18 cellular contexts compared by ENCODE assay signal in genomic region chr12:62332598-62332997, GRCh38.
DNase-seq lines count a peak whose midpoint lies in the region; ATAC-seq and TF ChIP-seq lines count a peak whose summit lies in the region.
"Had no signal": no experiment of that assay in that cellular context is flagged by ENCODE, and none has a peak within 500 bp of the region (broad histone marks: within the 10 kb centered on the region; RNA-seq: fewer than 3 reads in every experiment).

No MANE protein-coding gene starts in this region.

- H3K27me3 ChIP-seq in CD4-positive, alpha-beta T cell (ENCODE audit: control insufficient read depth, insufficient read depth, low read length), result no peaks in the 10 kb centered on the region
- no peaks in the 10 kb centered on the region for H3K27me3 ChIP-seq in PC-3 (ENCODE audit: low read length)
- no peaks in the 10 kb centered on the region for H3K27me3 ChIP-seq in spleen (replicated peaks in 1 of 7)
- H3K27me3 ChIP-seq: suprapubic skin had no signal

- H3K9ac ChIP-seq in PC-3 (ENCODE audit: low read length), result no peak overlapping the region

- no peak for DNase-seq in CD4-positive, alpha-beta T cell
- DNase-seq in PC-3, result peak; percentile 23
- DNase-seq in dedifferentiated amniotic fluid mesenchymal stem cell (ENCODE audit: extremely low spot score), result peak; percentile 41
- DNase-seq in naive thymus-derived CD8-positive, alpha-beta T cell, result no peak
- no peak for DNase-seq in NCI-H2196 (lab: John Stamatoyannopoulos, UW; ENCODE audit: unreplicated experiment)
- DNase-seq in left colon, result no peak
- DNase-seq in spleen, result no peak
- DNase-seq: activated CD4-positive, alpha-beta memory T cell treated with anti-CD3 and anti-CD28 coated beads for 36 hours; activated gamma-delta T cell; Caco-2; kidney; naive B cell; NCI-H1048; NCI-H446 treated with DMSO at 0.1 percent for 48 hours had no signal

- no peaks in the 10 kb centered on the region for H3F3A ChIP-seq in PC-3 (ENCODE audit: low read length, unreplicated experiment)

- 80 to 94% (median 84%) methylated on average over 1 of the region's 1 CpG for WGBS in spleen, 5 donors

- BruUV-seq in PC-3 (replicated peaks; lab: Mats Ljungman, UMichigan), result no TSS peak

- H3K4me3 Mint-ChIP-seq in CD4-positive, alpha-beta T cell, result no peak overlapping the region
- H3K4me3 Mint-ChIP-seq in naive thymus-derived CD8-positive, alpha-beta T cell, result no peak overlapping the region
- H3K4me3 Mint-ChIP-seq: activated CD4-positive, alpha-beta memory T cell treated with anti-CD3 and anti-CD28 coated beads for 36 hours; naive B cell; T-helper 2 cell treated with Interferon-gamma antibody and Interleukin-4, amounts not matched to agents 5 μg/mL and 100 μg/mL, for 36 hours had no signal

- H3K4me1 Mint-ChIP-seq in CD4-positive, alpha-beta T cell (ENCODE audit: low read depth), result peaks cover 51% of the 10 kb centered on the region
- H3K4me1 Mint-ChIP-seq in naive thymus-derived CD8-positive, alpha-beta T cell, result peaks cover 7 to 60% (median 39%) of the 10 kb centered on the region in 4 donors

- ATAC-seq in CD4-positive, alpha-beta T cell (ENCODE audit: poor library complexity), result no peak
- ATAC-seq in PC-3 (peak; percentile 49), left colon (no peak), GM18861 (IDR thresholded peaks at IDR 0.05; ENCODE audit: unreplicated experiment) (no peak)
- ATAC-seq in naive thymus-derived CD8-positive, alpha-beta T cell, result no peak

- no peaks in the 10 kb centered on the region for H3K9me3 ChIP-seq in CD4-positive, alpha-beta T cell (ENCODE audit: control insufficient read depth, low read length)
- H3K9me3 ChIP-seq in PC-3 (ENCODE audit: low read length) (no peaks in the 10 kb centered on the region), spleen (peaks cover 0 to 8% (median 5%) of the 10 kb centered on the region in 8 donors)
- H3K9me3 ChIP-seq: Caco-2, suprapubic skin had no signal

- no peak overlapping the region for H3K4me2 ChIP-seq in PC-3 (ENCODE audit: low read length)

- no peak for TF ChIP-seq POLR2A in spleen (IDR thresholded peaks at IDR 0.05)

- no peak overlapping the region for H3K27ac ChIP-seq in CD4-positive, alpha-beta T cell (ENCODE audit: low read depth, low read length)
- H3K27ac ChIP-seq in PC-3 (ENCODE audit: low read length) (no peak overlapping the region), spleen (no peak overlapping the region)
- H3K27ac ChIP-seq: skin epidermis, suprapubic skin had no signal

- H2AFZ ChIP-seq in PC-3 (ENCODE audit: low read length), result no peak overlapping the region

- POLR2A ChIA-PET in CD4-positive, alpha-beta T cell (lab: Charles Lee), result no interaction called here
- POLR2A ChIA-PET in PC-3 (lab: Charles Lee; ENCODE audit: unreplicated experiment), result no interaction called here
- POLR2A ChIA-PET in naive thymus-derived CD8-positive, alpha-beta T cell (lab: Charles Lee), result interaction anchor here (1.0 kb wide), 1 partner anchor 25 kb away, joined by 3 read pairs; no protein-coding TSS in a partner anchor

- no peak for TF ChIP-seq CTCF in CD4-positive, alpha-beta T cell (IDR thresholded peaks at IDR 0.05)
- no peak for TF ChIP-seq CTCF in PC-3 (conservative IDR thresholded peaks at IDR 0.05; ENCODE audit: low read depth, low read length)
- no peak for TF ChIP-seq CTCF in spleen (IDR thresholded peaks at IDR 0.05 in 8 of 11, conservative IDR thresholded peaks at IDR 0.05 in 3 of 11)

- H3K36me3 ChIP-seq in PC-3 (ENCODE audit: low read depth, low read length) (peaks cover 7% of the 10 kb centered on the region; the same call in 1 of the 2 replicates), spleen (peaks cover 0 to 61% (median 6%) of the 10 kb centered on the region in 6 donors)

- peaks cover 4% of the 10 kb centered on the region for H3K9me3 Mint-ChIP-seq in CD4-positive, alpha-beta T cell
- peaks cover 0 to 6% (median 4%) of the 10 kb centered on the region in 9 donors for H3K9me3 Mint-ChIP-seq in naive thymus-derived CD8-positive, alpha-beta T cell

- no peaks in the 10 kb centered on the region for H3K79me2 ChIP-seq in PC-3 (ENCODE audit: low read length)

- H3K4me3 ChIP-seq in PC-3 (ENCODE audit: low read length) (no peak overlapping the region), spleen (no peak overlapping the region)
- H3K4me3 ChIP-seq: skin epidermis, suprapubic skin had no signal

- H3K36me3 Mint-ChIP-seq in CD4-positive, alpha-beta T cell (ENCODE audit: low read depth), result peaks cover 91% of the 10 kb centered on the region
- H3K36me3 Mint-ChIP-seq in naive thymus-derived CD8-positive, alpha-beta T cell, result peaks cover 14 to 71% (median 34%) of the 10 kb centered on the region in 3 donors

- no peaks in the 10 kb centered on the region for H4K20me1 ChIP-seq in PC-3 (ENCODE audit: low read length)

- CTCF ChIA-PET in CD4-positive, alpha-beta T cell (lab: Charles Lee), result interaction anchor here (1.9 kb wide), 1 partner anchor 16 kb away, joined by 5 read pairs; no protein-coding TSS in a partner anchor
- CTCF ChIA-PET in PC-3 (lab: Charles Lee), result interaction anchor here (0.5 kb wide), 1 partner anchor 33 kb away, joined by 5 read pairs; no protein-coding TSS in a partner anchor

- H3K9me2 ChIP-seq in PC-3 (replicated peaks; ENCODE audit: low read length), result no peaks in the 10 kb centered on the region

- H3K27me3 Mint-ChIP-seq in CD4-positive, alpha-beta T cell, result no peaks in the 10 kb centered on the region
- no peaks in the 10 kb centered on the region for H3K27me3 Mint-ChIP-seq in naive thymus-derived CD8-positive, alpha-beta T cell
- H3K27me3 Mint-ChIP-seq: activated CD4-positive, alpha-beta memory T cell treated with anti-CD3 and anti-CD28 coated beads for 36 hours; naive B cell had no signal

- H3K27ac Mint-ChIP-seq in CD4-positive, alpha-beta T cell, result peak overlapping the region; percentile 49
- H3K27ac Mint-ChIP-seq in naive thymus-derived CD8-positive, alpha-beta T cell, result peak overlapping the region in 6 of 10 donors; percentile 1 to 27 (median 12)
- H3K27ac Mint-ChIP-seq: activated CD4-positive, alpha-beta memory T cell treated with anti-CD3 and anti-CD28 coated beads for 36 hours; T-helper 2 cell treated with Interferon-gamma antibody and Interleukin-4, amounts not matched to agents 5 μg/mL and 100 μg/mL, for 36 hours had no signal

- intact Hi-C loops in CD4-positive, alpha-beta T cell (cut with DNase I, micrococcal nuclease), result no loop called here
- intact Hi-C loops in PC-3 (cut with micrococcal nuclease), result no loop called here
- intact Hi-C loops in left colon (cut with DNase I, micrococcal nuclease), result no loop called here
- intact Hi-C loops in spleen (cut with DNase I; ENCODE audit: low total_unique reads), result no loop called here

- H3K4me1 ChIP-seq in PC-3 (ENCODE audit: insufficient read depth, low read length) (no peaks in the 10 kb centered on the region), spleen (peaks cover 0 to 67% (median 18%) of the 10 kb centered on the region in 6 donors)
- H3K4me1 ChIP-seq: Caco-2, suprapubic skin had no signal

Comparison
In these comparisons a context has a peak if more than half of its experiments do, and no peak if none do; other contexts are left out.
1. DNase-seq: peak in PC-3 (single experiment) and dedifferentiated amniotic fluid mesenchymal stem cell (single experiment); none in CD4-positive, alpha-beta T cell (0 of 10), naive thymus-derived CD8-positive, alpha-beta T cell (0 of 10), NCI-H2196 (single experiment), left colon (0 of 2) and spleen (single experiment).